Comparison of ENCODE assay signal across 8 cellular contexts in the genomic region with DNA sequence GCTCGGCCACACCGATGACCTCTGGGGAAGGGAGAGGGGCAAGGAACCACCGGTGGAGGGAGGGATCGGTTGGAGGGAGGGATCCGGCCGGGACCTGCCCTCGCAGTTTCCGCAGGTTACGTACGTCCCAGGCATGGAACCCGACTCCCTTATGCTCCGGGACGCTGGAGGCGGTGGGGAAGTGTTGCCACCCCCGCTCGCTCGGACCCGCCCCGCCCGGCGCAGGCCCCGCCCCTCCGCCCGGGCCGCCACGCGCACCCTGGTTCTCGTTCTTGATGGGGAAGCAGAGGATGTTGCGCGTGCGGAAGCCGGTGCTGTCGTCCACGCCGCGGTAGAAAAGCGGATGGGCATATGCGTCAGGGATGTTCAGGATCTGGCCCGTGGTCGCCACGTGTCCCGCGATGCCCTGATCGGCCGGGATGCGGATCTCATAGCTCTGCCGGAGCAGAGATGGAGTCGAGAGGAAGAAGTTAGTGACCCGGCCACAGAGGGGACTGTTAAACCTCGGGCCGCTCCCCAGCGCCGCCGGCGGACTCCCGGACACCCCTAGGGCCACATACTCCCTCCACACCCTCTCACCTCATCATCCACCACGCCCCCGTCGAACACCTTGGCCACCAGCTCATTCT.
DNase-seq lines count a peak whose midpoint lies in the region; ATAC-seq and TF ChIP-seq lines count a peak whose summit lies in the region.

No MANE protein-coding gene starts in this region.

- ATAC-seq in activated CD8-positive, alpha-beta memory T cell treated with anti-CD3 and anti-CD28 coated beads, Interleukin-2, amount 10 ng/mL, durations not matched to agents 7 days and 5 days = peak; percentile 65
- ATAC-seq in gastroesophageal sphincter (peak; percentile 35), psoas muscle (peak in 1 of 4 donors; percentile 19), HG03457 (IDR thresholded peaks at IDR 0.05; ENCODE audit: unreplicated experiment) (no peak)

- peaks cover 15% of the 10 kb centered on the region; the same call in 1 of the 2 replicates for H4K20me1 ChIP-seq in Karpas-422 (ENCODE audit: insufficient read depth, low read depth, low read length)

- WGBS in gastroesophageal sphincter (ENCODE audit: low coverage in 1 of 2), 2 donors = 20% methylated on average over 20 of the region's 59 CpGs; no CpG with 5 or more reads in 1 of the 2 donors
- 23 to 44% (median 32%) methylated on average over 54 to 59 of the region's 59 CpGs for WGBS in psoas muscle, 3 donors

- peak; percentile 96 for DNase-seq in CD14-positive monocyte (ENCODE audit: low spot score)
- DNase-seq in activated CD8-positive, alpha-beta memory T cell treated with anti-CD3 and anti-CD28 coated beads, Interleukin-2, amount 10 ng/mL, durations not matched to agents 7 days and 5 days = peak; percentile 71
- peak; percentile 54 to 78 for DNase-seq in psoas muscle
- no peak for DNase-seq in COLO829 (ENCODE audit: low spot score)
- DNase-seq in HCEC 1CT = no peak
- DNase-seq in Karpas-422 = no peak

- peaks cover 0 to 19% (median 5%) of the 10 kb centered on the region in 7 donors for H3K9me3 Mint-ChIP-seq in CD14-positive monocyte
- no peaks in the 10 kb centered on the region for H3K9me3 Mint-ChIP-seq in activated CD8-positive, alpha-beta memory T cell treated with anti-CD3 and anti-CD28 coated beads, Interleukin-2, amount 10 ng/mL, durations not matched to agents 7 days and 5 days (ENCODE audit: low read depth)

- no peak for TF ChIP-seq EP300 in gastroesophageal sphincter (IDR thresholded peaks at IDR 0.05)

- peaks cover 3 to 17% of the 10 kb centered on the region in 2 donors for H3K36me3 Mint-ChIP-seq in CD14-positive monocyte
- no peaks in the 10 kb centered on the region for H3K36me3 Mint-ChIP-seq in activated CD8-positive, alpha-beta memory T cell treated with anti-CD3 and anti-CD28 coated beads, Interleukin-2, amount 10 ng/mL, durations not matched to agents 7 days and 5 days

- no peaks in the 10 kb centered on the region for H3K9me2 ChIP-seq in Karpas-422 (replicated peaks; ENCODE audit: insufficient read depth, low read length)

- H3K4me3 ChIP-seq in gastroesophageal sphincter (peak overlapping the region in 1 of 2 donors; percentile 27), psoas muscle (no peak overlapping the region), Karpas-422 (ENCODE audit: low read length) (no peak overlapping the region)

- H3K79me2 ChIP-seq in Karpas-422 (ENCODE audit: low read length) = no peaks in the 10 kb centered on the region

- H3K4me1 ChIP-seq in gastroesophageal sphincter (peaks cover 0 to 21% (median 3%) of the 10 kb centered on the region in 3 donors), psoas muscle (no peaks in the 10 kb centered on the region), Karpas-422 (ENCODE audit: low read length) (peaks cover 23% of the 10 kb centered on the region)

- peaks cover 49% of the 10 kb centered on the region for H3K4me1 Mint-ChIP-seq in CD14-positive monocyte
- H3K4me1 Mint-ChIP-seq in activated CD8-positive, alpha-beta memory T cell treated with anti-CD3 and anti-CD28 coated beads, Interleukin-2, amount 10 ng/mL, durations not matched to agents 7 days and 5 days = peaks cover 33% of the 10 kb centered on the region

- H2AFZ ChIP-seq in Karpas-422 (ENCODE audit: low read length) = no peak overlapping the region

- H3K27ac Mint-ChIP-seq in CD14-positive monocyte = peak overlapping the region; percentile 65 to 93 (median 89)
- no peak overlapping the region for H3K27ac Mint-ChIP-seq in activated CD8-positive, alpha-beta memory T cell treated with anti-CD3 and anti-CD28 coated beads, Interleukin-2, amount 10 ng/mL, durations not matched to agents 7 days and 5 days

- no peak for TF ChIP-seq CTCF in CD14-positive monocyte (IDR thresholded peaks at IDR 0.05)
- no peak for TF ChIP-seq CTCF in gastroesophageal sphincter (IDR thresholded peaks at IDR 0.05)
- TF ChIP-seq CTCF in psoas muscle (IDR thresholded peaks at IDR 0.05) = no peak

- peaks cover 45 to 66% (median 54%) of the 10 kb centered on the region in 3 donors for H3K27me3 Mint-ChIP-seq in CD14-positive monocyte (ENCODE audit: low read depth in 3 of 3)
- peaks cover 27% of the 10 kb centered on the region for H3K27me3 Mint-ChIP-seq in activated CD8-positive, alpha-beta memory T cell treated with anti-CD3 and anti-CD28 coated beads, Interleukin-2, amount 10 ng/mL, durations not matched to agents 7 days and 5 days

- no peak for TF ChIP-seq POLR2A in gastroesophageal sphincter (IDR thresholded peaks at IDR 0.05)

- H3K4me2 ChIP-seq in Karpas-422 (ENCODE audit: low read depth, low read length, poor library complexity, severe bottlenecking) = no peak overlapping the region

- H3K27me3 ChIP-seq in gastroesophageal sphincter (peaks cover 23% of the 10 kb centered on the region), psoas muscle (ENCODE audit: insufficient read depth in 3 of 3, low read length in 2 of 3) (peaks cover 0 to 20% (median 0%) of the 10 kb centered on the region in 3 donors), Karpas-422 (ENCODE audit: low read length) (no peaks in the 10 kb centered on the region)

- intact Hi-C loops in CD14-positive monocyte (cut with micrococcal nuclease) (loop anchor here in 1 of 2 donors (2.0 kb wide), 1 partner anchor 58 kb away; no protein-coding TSS in a partner anchor), psoas muscle (cut with DNase I) (no loop called here)

- H3K27ac ChIP-seq in gastroesophageal sphincter (no peak overlapping the region), psoas muscle (no peak overlapping the region), Karpas-422 (ENCODE audit: low read length) (no peak overlapping the region)

- H3K4me3 Mint-ChIP-seq in CD14-positive monocyte = peak overlapping the region; percentile 61 to 73
- H3K4me3 Mint-ChIP-seq in activated CD8-positive, alpha-beta memory T cell treated with anti-CD3 and anti-CD28 coated beads, Interleukin-2, amount 10 ng/mL, durations not matched to agents 7 days and 5 days = peak overlapping the region; percentile 63

- H3K36me3 ChIP-seq in gastroesophageal sphincter = peaks cover 0 to 74% of the 10 kb centered on the region in 2 donors
- peaks cover 0 to 12% of the 10 kb centered on the region in 2 donors for H3K36me3 ChIP-seq in psoas muscle (ENCODE audit: insufficient read depth in 1 of 2, low read depth in 1 of 2)
- no peaks in the 10 kb centered on the region for H3K36me3 ChIP-seq in Karpas-422 (ENCODE audit: insufficient read depth, low read length)

- H3K9ac ChIP-seq in Karpas-422 (ENCODE audit: low read length) = no peak overlapping the region

- CTCF ChIA-PET in activated CD8-positive, alpha-beta memory T cell treated with anti-CD3 and anti-CD28 coated beads, Interleukin-2, amount 10 ng/mL, durations not matched to agents 7 days and 5 days (lab: Charles Lee) = interaction anchor here (0.7 to 10.9 kb wide), 15 partner anchors 9 to 660 kb away, joined by 3 to 203 read pairs (median 4); partner anchors contain the start of gene PDE2A

- H3K9me3 ChIP-seq in gastroesophageal sphincter = no peaks in the 10 kb centered on the region
- H3K9me3 ChIP-seq in psoas muscle = no peaks in the 10 kb centered on the region
- no peaks in the 10 kb centered on the region for H3K9me3 ChIP-seq in Karpas-422 (ENCODE audit: low read length)

Comparison
In these comparisons a context has a peak if more than half of its experiments do, and no peak if none do; other contexts are left out.
1. DNase-seq: peak in CD14-positive monocyte (single experiment), activated CD8-positive, alpha-beta memory T cell treated with anti-CD3 and anti-CD28 coated beads, Interleukin-2, amount 10 ng/mL, durations not matched to agents 7 days and 5 days (single experiment) and psoas muscle (2 of 2); none in COLO829 (single experiment), HCEC 1CT (single experiment) and Karpas-422 (single experiment).